In genomic region chr6:130696806-130697205, GRCh38 we compare ENCODE assay signal across 26 cellular contexts.
DNase-seq lines count a peak whose midpoint lies in the region; ATAC-seq and TF ChIP-seq lines count a peak whose summit lies in the region.
"Had no signal": no experiment of that assay in that cellular context is flagged by ENCODE, and none has a peak within 500 bp of the region (broad histone marks: within the 10 kb centered on the region; RNA-seq: fewer than 3 reads in every experiment).

No MANE protein-coding gene starts in this region.

- no peak for TF ChIP-seq CTCF in fibroblast of the aortic adventitia (IDR thresholded peaks at IDR 0.05; ENCODE audit: insufficient read depth, low read length)

- ATAC-seq in HG03565 (IDR thresholded peaks at IDR 0.05; ENCODE audit: unreplicated experiment) = no peak
- ATAC-seq: lower lobe of right lung; mucosa of descending colon; natural killer cell treated with Interleukin-12 subunit alpha and Interleukin-12 subunit beta and Interleukin-15 and Interleukin-18, amount 100 ng/mL, for 72 hours; stimulated activated effector memory CD8-positive, alpha-beta T cell treated with anti-CD3 and anti-CD28 coated beads, Interleukin-12 subunit alpha, Interleukin-12 subunit beta, amount 100 ng/mL, for 72 hours had no signal

- no peak overlapping the region for H3K4me3 ChIP-seq in fibroblast of the aortic adventitia (ENCODE audit: low read depth, low read length)
- H3K4me3 ChIP-seq: adrenal gland; BLaER1 treated with 17β-estradiol and CSF1 and Interleukin-3, amounts not matched to agents 10 nM and 100 nM; esophagus muscularis mucosa; hepatocyte; lower lobe of right lung; mucosa of descending colon; tibial nerve had no signal

- DNase-seq in A172 (ENCODE audit: low spot score) (peak; percentile 35), ELR (ENCODE audit: low read depth) (peak; percentile 74), RKO (ENCODE audit: low spot score) (peak; percentile 26), fibroblast of the aortic adventitia (ENCODE audit: low read depth) (peak; percentile 52), midbrain (lab: John Stamatoyannopoulos, UW) (no peak), ureter (ENCODE audit: low spot score) (no peak)
- DNase-seq: activated CD4-positive, alpha-beta T cell treated with anti-CD3 and anti-CD28 coated beads for 4 hours; activated gamma-delta T cell treated with Interleukin-2 at 50 U/mL for 16 hours; adrenal gland; cerebellar nuclear complex; COR-L47; H9; lower lobe of right lung; mucosa of descending colon; NCI-H1092; NCI-H187; NCI-H526 treated with DMSO at 0.1 percent for 48 hours; SHP77 treated with DMSO at 0.1 percent for 48 hours; T-helper 9 cell had no signal

Comparison
In these comparisons a context has a peak if more than half of its experiments do, and no peak if none do; other contexts are left out.
1. DNase-seq: peak in A172 (single experiment), ELR (single experiment), RKO (single experiment) and fibroblast of the aortic adventitia (single experiment); none in midbrain (single experiment) and ureter (single experiment).